In genomic region chr12:84785951-84786350, GRCh38 we compare ENCODE assay signal across 25 cellular contexts.
"Had no signal": no experiment of that assay in that cellular context is flagged by ENCODE, and none has a peak within 500 bp of the region (broad histone marks: within the 10 kb centered on the region; RNA-seq: fewer than 3 reads in every experiment).

No MANE protein-coding gene starts in this region.

- H3K79me2 ChIP-seq: hepatocyte had no signal

- H3K27ac ChIP-seq: coronary artery, esophagus squamous epithelium, hepatocyte, ovary, psoas muscle, sigmoid colon, spleen, testis, tibial artery, upper lobe of left lung had no signal

- H3K9me3 ChIP-seq: esophagus squamous epithelium, ovary, psoas muscle, sigmoid colon, spleen, testis, tibial artery, upper lobe of left lung had no signal

- H3K27me3 ChIP-seq: esophagus squamous epithelium, hepatocyte, ovary, sigmoid colon, spleen, testis, tibial artery, upper lobe of left lung had no signal

- ATAC-seq: effector memory CD8-positive, alpha-beta T cell; left lobe of liver; natural killer cell; psoas muscle; right cardiac atrium; stimulated activated memory B cell treated with anti-CD40 and anti-IgM and Interleukin-4, amounts not matched to agents 10 μg/mL and 1 μg/mL and 100 μg/mL, for 72 hours; stimulated activated naive CD8-positive, alpha-beta T cell treated with anti-CD3 and anti-CD28 coated beads, Interleukin-15, Interleukin-2, amounts not matched to agents 100 U/mL and 50 U/mL, for 24 hours had no signal

- DNase-seq: dermis blood vessel endothelial cell; effector memory CD8-positive, alpha-beta T cell; erythroblast; esophagus squamous epithelium; head of caudate nucleus; kidney; natural killer cell; occipital lobe; ovary; posterior cingulate gyrus; psoas muscle; right cardiac atrium; sigmoid colon; spleen; stimulated activated CD4-positive, alpha-beta T cell treated with anti-CD3 and anti-CD28 coated beads, Interleukin-4, amount 100 ng/mL, for 4 hours; stimulated activated naive CD8-positive, alpha-beta T cell treated with anti-CD3 and anti-CD28 coated beads, Interleukin-15, Interleukin-2, amounts not matched to agents 100 U/mL and 50 U/mL, for 24 hours; substantia nigra; testis; tibial artery; upper lobe of left lung had no signal

- H2AFZ ChIP-seq: hepatocyte had no signal

- H3K4me2 ChIP-seq: hepatocyte had no signal

- H3K36me3 ChIP-seq: esophagus squamous epithelium, ovary, sigmoid colon, spleen, tibial artery, upper lobe of left lung had no signal

- H3K4me1 ChIP-seq: esophagus squamous epithelium, psoas muscle, spleen, testis, tibial artery, upper lobe of left lung had no signal

- H3K4me3 ChIP-seq: coronary artery, esophagus squamous epithelium, hepatocyte, lung, ovary, psoas muscle, sigmoid colon, spleen, testis, tibial artery, upper lobe of left lung had no signal
